In the genomic region with DNA sequence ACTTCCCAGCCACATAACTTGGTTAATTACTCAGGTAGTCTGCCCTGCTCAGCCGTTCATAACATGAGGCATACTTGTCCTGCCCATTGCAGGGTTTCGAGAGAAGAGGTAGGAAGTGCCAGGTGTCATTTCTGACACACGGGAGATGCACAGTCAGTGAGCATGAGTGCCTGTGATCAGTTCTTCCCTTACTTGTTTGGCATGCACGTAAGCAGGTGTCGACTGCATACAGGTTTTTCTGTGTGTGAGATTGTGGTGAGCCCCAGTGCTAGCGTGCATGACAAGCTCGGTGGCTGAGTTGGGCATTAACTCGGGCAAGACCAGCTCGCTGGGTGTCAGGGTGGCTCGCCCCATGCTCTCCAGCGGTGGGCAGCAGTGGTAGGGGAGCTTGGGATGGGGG, we compare ENCODE assay signal across 1 cellular context.
TF ChIP-seq lines count a peak whose summit lies in the region.

No MANE protein-coding gene starts in this region.

TF ChIP-seq in SK-N-SH treated with all-trans-retinoic acid at 6 μM for 48 hours, 23 proteins besides CTCF, POLR2A, EP300 and RAD21 (continued from another document):
- TF ChIP-seq, protein P1, sequence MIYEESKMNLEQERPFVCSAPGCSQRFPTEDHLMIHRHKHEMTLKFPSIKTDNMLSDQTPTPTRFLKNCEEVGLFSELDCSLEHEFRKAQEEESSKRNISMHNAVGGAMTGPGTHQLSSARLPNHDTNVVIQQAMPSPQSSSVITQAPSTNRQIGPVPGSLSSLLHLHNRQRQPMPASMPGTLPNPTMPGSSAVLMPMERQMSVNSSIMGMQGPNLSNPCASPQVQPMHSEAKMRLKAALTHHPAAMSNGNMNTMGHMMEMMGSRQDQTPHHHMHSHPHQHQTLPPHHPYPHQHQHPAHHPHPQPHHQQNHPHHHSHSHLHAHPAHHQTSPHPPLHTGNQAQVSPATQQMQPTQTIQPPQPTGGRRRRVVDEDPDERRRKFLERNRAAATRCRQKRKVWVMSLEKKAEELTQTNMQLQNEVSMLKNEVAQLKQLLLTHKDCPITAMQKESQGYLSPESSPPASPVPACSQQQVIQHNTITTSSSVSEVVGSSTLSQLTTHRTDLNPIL (CRISPR knock-in tag; IDR thresholded peaks at IDR 0.05; ENCODE audit: low read depth), result no peak
- no peak for TF ChIP-seq OSR1 (CRISPR knock-in tag; IDR thresholded peaks at IDR 0.05)
TF ChIP-seq in SK-N-SH treated with all-trans-retinoic acid at 6 μM for 48 hours: peak in this region for 0.
